ENCODE assay signal across 1 cellular context in the genomic region with DNA sequence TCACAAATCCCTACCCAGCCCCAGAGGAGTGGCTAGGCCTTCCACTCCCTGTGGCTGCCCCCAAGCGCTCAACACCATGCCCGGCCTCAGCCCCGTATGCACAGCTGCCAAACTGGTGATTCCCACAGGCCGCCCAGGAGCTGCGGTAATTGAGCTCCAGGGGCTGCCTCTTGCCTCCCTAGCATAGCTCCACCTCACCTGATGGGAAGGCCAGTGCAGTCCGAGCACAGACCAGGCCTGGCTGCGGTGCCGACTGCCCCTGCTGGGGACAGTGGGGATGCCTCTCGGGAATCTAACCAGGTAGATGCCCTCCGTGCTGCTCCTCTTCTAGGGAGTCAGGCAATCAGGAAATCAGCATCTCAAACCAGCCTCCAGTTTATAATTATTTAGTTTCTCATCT.
TF ChIP-seq lines count a peak whose summit lies in the region.

No MANE protein-coding gene starts in this region.

TF ChIP-seq in H1, 55 proteins besides CTCF, POLR2A, EP300 and RAD21:
- TF ChIP-seq NANOG (IDR thresholded peaks at IDR 0.05; ENCODE audit: insufficient read depth, low read depth, low read length, poor library complexity, severe bottlenecking), result no peak
- TF ChIP-seq SIN3A (conservative IDR thresholded peaks at IDR 0.05 in 1 of 2, IDR thresholded peaks at IDR 0.05 in 1 of 2; ENCODE audit: low read depth in 1 of 2, low read length in 2 of 2), result 0 out of 4 replicates have a peak, but pooled peaks of 1 of the 2 experiments have one; percentile 19
- no peak for TF ChIP-seq CHD1 (IDR thresholded peaks at IDR 0.05; ENCODE audit: low read depth, low read length)
- no peak for TF ChIP-seq CHD2 (IDR thresholded peaks at IDR 0.05; ENCODE audit: low read length)
- TF ChIP-seq TEAD4 (IDR thresholded peaks at IDR 0.05; ENCODE audit: low read depth, low read length), result 0 out of 2 replicates have a peak, but pooled peaks have one; percentile 21
- no peak for TF ChIP-seq GTF2F1 (IDR thresholded peaks at IDR 0.05; ENCODE audit: borderline replicate concordance, low read depth, low read length)
- TF ChIP-seq GABPA (IDR thresholded peaks at IDR 0.05; ENCODE audit: borderline replicate concordance, insufficient read depth, low read length), result no peak
